In the genomic region with DNA sequence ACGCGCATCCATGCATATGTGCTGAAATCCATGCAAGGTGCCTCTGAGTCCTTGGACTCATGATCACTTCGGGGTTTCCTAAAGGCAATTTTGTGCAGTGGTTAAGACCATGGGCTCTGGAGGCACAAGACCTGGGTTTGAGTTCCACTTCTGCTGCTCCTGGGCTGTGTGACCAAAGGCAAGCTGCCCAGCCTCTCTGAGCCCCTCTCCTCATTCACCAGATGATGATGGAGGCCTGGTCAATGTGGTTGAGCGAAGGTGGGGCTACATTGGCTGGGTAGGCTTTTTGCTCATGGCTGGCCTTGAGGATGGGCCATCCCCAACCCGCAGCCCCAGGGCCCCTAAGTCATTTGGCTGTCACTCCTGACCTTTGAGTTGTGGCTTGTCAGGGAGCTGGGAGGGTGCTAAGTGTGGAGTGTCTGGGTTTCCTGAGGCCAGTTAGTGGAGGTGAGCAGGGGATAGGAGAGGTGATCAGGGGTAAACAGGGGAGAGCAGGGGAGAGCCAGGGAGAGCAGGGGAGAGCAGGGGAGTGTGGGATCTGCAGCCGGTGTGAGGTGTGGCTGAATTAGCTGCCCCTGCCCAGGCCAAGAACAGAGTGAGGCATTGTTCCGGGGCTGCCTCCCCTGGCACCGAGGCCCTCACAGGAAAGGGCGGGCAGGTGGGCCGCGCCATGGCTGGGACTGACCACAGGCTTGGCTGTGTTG, we compare ENCODE assay signal across 1 cellular context.
TF ChIP-seq lines count a peak whose summit lies in the region.

No MANE protein-coding gene starts in this region.

TF ChIP-seq in HepG2, 621 proteins besides CTCF, POLR2A, EP300 and RAD21 (continued from another document):
- TF ChIP-seq, protein P1, sequence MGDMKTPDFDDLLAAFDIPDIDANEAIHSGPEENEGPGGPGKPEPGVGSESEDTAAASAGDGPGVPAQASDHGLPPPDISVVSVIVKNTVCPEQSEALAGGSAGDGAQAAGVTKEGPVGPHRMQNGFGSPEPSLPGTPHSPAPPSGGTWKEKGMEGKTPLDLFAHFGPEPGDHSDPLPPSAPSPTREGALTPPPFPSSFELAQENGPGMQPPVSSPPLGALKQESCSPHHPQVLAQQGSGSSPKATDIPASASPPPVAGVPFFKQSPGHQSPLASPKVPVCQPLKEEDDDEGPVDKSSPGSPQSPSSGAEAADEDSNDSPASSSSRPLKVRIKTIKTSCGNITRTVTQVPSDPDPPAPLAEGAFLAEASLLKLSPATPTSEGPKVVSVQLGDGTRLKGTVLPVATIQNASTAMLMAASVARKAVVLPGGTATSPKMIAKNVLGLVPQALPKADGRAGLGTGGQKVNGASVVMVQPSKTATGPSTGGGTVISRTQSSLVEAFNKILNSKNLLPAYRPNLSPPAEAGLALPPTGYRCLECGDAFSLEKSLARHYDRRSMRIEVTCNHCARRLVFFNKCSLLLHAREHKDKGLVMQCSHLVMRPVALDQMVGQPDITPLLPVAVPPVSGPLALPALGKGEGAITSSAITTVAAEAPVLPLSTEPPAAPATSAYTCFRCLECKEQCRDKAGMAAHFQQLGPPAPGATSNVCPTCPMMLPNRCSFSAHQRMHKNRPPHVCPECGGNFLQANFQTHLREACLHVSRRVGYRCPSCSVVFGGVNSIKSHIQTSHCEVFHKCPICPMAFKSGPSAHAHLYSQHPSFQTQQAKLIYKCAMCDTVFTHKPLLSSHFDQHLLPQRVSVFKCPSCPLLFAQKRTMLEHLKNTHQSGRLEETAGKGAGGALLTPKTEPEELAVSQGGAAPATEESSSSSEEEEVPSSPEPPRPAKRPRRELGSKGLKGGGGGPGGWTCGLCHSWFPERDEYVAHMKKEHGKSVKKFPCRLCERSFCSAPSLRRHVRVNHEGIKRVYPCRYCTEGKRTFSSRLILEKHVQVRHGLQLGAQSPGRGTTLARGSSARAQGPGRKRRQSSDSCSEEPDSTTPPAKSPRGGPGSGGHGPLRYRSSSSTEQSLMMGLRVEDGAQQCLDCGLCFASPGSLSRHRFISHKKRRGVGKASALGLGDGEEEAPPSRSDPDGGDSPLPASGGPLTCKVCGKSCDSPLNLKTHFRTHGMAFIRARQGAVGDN (CRISPR knock-in tag; IDR thresholded peaks at IDR 0.05) = peak; percentile 18; the same call in 1 of the 2 replicates
TF ChIP-seq in HepG2: peak in this region for 13.
